Comparison of ENCODE assay signal across 1 cellular context in genomic region chr6:95248501-95248900, GRCh38.
TF ChIP-seq lines count a peak whose summit lies in the region.

No MANE protein-coding gene starts in this region.

TF ChIP-seq in GM23338, 12 proteins besides CTCF, POLR2A, EP300 and RAD21:
- TF ChIP-seq ZNF462 (CRISPR knock-in tag; IDR thresholded peaks at IDR 0.05) (no peak), JUNB (IDR thresholded peaks at IDR 0.05; ENCODE audit: unreplicated experiment) (no peak), EZH2phosphoT487 (IDR thresholded peaks at IDR 0.05; ENCODE audit: unreplicated experiment) (no peak), CREB1 (CRISPR knock-in tag; IDR thresholded peaks at IDR 0.05; ENCODE audit: low read depth) (no peak), STAT1 (IDR thresholded peaks at IDR 0.05; ENCODE audit: unreplicated experiment) (no peak), ETS1 (IDR thresholded peaks at IDR 0.05) (no peak), ZNF331 (CRISPR knock-in tag; IDR thresholded peaks at IDR 0.05; ENCODE audit: low read depth) (no peak), NANOG (IDR thresholded peaks at IDR 0.05; ENCODE audit: borderline replicate concordance) (no peak), REST (IDR thresholded peaks at IDR 0.05; ENCODE audit: unreplicated experiment) (no peak)
